ENCODE assay signal across 22 cellular contexts in genomic region chr11:75011872-75012271, GRCh38.
"Had no signal": no experiment of that assay in that cellular context is flagged by ENCODE, and none has a peak within 500 bp of the region (broad histone marks: within the 10 kb centered on the region; RNA-seq: fewer than 3 reads in every experiment).

No MANE protein-coding gene starts in this region.

- H3K9me3 ChIP-seq: esophagus muscularis mucosa, heart right ventricle, left lung, lower lobe of right lung, mucosa of descending colon had no signal

- H3K27ac ChIP-seq: coronary artery, dorsolateral prefrontal cortex, esophagus muscularis mucosa, foreskin keratinocyte, left lung, lower lobe of right lung had no signal

- DNase-seq: dermis blood vessel endothelial cell; dorsolateral prefrontal cortex; effector CD4-positive, alpha-beta T cell; effector memory CD4-positive, alpha-beta T cell; foreskin keratinocyte; glutamatergic neuron; head of caudate nucleus; heart right ventricle; hippocampal formation; left cardiac atrium; left lung; left ventricle myocardium superior; lower lobe of right lung; mesenchymal stem cell; mucosa of descending colon had no signal

- H3K4me1 ChIP-seq: foreskin keratinocyte, left lung, lower lobe of right lung had no signal

- H3K4me3 ChIP-seq: coronary artery, dorsolateral prefrontal cortex, esophagus muscularis mucosa, heart right ventricle, left lung, lower lobe of right lung, mucosa of descending colon had no signal

- ATAC-seq: foreskin keratinocyte, heart right ventricle, left lung, left ventricle myocardium superior, lower lobe of right lung, mucosa of descending colon had no signal

- H3K27me3 ChIP-seq: dorsolateral prefrontal cortex, esophagus muscularis mucosa, foreskin keratinocyte, heart right ventricle, left lung had no signal

- FAIRE-seq: colon, endothelial cell of umbilical vein, frontal cortex, islet of Langerhans, keratinocyte had no signal
